Comparison of ENCODE assay signal across 9 cellular contexts in the genomic region with DNA sequence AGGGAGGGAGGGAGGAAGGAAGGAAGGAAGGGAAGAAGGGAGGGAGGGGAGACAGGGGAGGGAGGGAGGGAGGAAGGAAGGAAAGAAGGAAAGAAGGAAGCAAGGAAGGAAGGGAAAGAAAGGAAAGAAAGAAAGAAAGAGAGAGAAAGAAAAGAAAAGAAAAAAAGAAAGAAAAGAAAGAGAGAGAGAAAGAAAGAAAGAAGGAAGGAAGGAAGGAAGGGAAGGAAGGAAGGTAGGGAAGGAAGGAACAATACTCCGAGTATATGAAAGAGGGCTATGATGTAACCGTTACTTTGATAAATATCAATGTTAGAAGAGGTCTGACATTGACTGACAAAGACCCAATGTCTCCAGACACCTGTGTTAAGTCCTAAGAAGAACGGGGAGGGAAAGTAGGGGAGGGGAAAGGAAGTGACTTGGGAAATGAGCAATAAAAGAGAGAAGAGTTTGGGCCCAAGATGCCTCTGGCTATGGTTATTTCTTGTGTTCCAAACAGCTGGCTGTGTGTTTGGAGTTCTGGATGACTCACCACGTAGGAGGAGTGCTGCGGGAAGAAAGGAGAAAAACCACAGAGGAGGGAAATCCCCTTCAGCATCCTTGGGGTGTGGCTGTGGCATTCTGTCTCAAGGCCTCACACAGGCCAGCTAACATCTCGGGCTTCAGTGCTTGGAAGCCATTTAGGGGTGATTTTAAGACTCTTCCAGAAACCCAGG. TPM values are rescaled to one million over a fixed set of nuclear protein-coding genes. Genes with fewer than 3 reads are reported as not detected.
DNase-seq lines count a peak whose midpoint lies in the region; ATAC-seq and TF ChIP-seq lines count a peak whose summit lies in the region.
"Had no signal": no experiment of that assay in that cellular context is flagged by ENCODE, and none has a peak within 500 bp of the region (broad histone marks: within the 10 kb centered on the region; RNA-seq: fewer than 3 reads in every experiment).

No MANE protein-coding gene starts in this region.

- no peak overlapping the region for H3K4me3 ChIP-seq in epithelial cell of esophagus (ENCODE audit: low read length)

- DNase-seq in GM04504 (ENCODE audit: low read depth) (peak; percentile 68), NCI-H226 (peak; percentile 77), epithelial cell of esophagus (ENCODE audit: low read depth) (peak; percentile 86), pulmonary artery endothelial cell (ENCODE audit: low read depth, low spot score) (peak; percentile 22), NCI-H1092 (lab: John Stamatoyannopoulos, UW) (no peak), left colon (no peak)
- DNase-seq in stimulated activated naive CD4-positive, alpha-beta T cell treated with Interleukin-2 at 50 U/mL for 16 hours (lab: John Stamatoyannopoulos, UW) = no peak
- DNase-seq: head of caudate nucleus had no signal

- TF ChIP-seq CTCF in epithelial cell of esophagus (IDR thresholded peaks at IDR 0.05; ENCODE audit: insufficient read depth, low read depth, low read length, missing control alignments) = no peak

- intact Hi-C loops in left colon (cut with DNase I, micrococcal nuclease) = no loop called here

- ATAC-seq in HG02759 (IDR thresholded peaks at IDR 0.05; ENCODE audit: unreplicated experiment) (no peak), left colon (no peak)

RNA-seq across cellular contexts. Expression of a gene that starts 37.0 kb away (rescaled TPM):
- total RNA-seq in pulmonary artery endothelial cell (not detected in 2 replicates), left colon (under 1 TPM; 0.27 to 0.78 TPM)

Comparison
In these comparisons a context has a peak if more than half of its experiments do, and no peak if none do; other contexts are left out.
1. DNase-seq: peak in GM04504 (single experiment), NCI-H226 (single experiment), epithelial cell of esophagus (single experiment) and pulmonary artery endothelial cell (single experiment); none in NCI-H1092 (single experiment), stimulated activated naive CD4-positive, alpha-beta T cell treated with Interleukin-2 at 50 U/mL for 16 hours (single experiment) and left colon (0 of 2).